8 cellular contexts compared by ENCODE assay signal in genomic region chr1:201020647-201021332, GRCh38. TPM values are rescaled to one million over a fixed set of nuclear protein-coding genes. Genes with fewer than 3 reads are reported as not detected.
DNase-seq lines count a peak whose midpoint lies in the region; ATAC-seq, FAIRE-seq and TF ChIP-seq lines count a peak whose summit lies in the region.

No MANE protein-coding gene starts in this region.

- WGBS in psoas muscle, 3 donors, result 77 to 80% (median 78%) methylated on average over 10 of the region's 10 CpGs

- no peak overlapping the region for H3K4me3 ChIP-seq in SU-DHL-6 (ENCODE audit: insufficient read depth, low read length, poor library complexity, severe bottlenecking)
- no peak overlapping the region for H3K4me3 ChIP-seq in colonic mucosa
- H3K4me3 ChIP-seq in psoas muscle, result no peak overlapping the region

- H3K4me1 Mint-ChIP-seq in neural crest cell, result peaks cover 69% of the 10 kb centered on the region

- peak overlapping the region; percentile 65 for H3K27ac Mint-ChIP-seq in neural crest cell (ENCODE audit: unreplicated experiment)

- peaks cover 25% of the 10 kb centered on the region for H3K4me1 ChIP-seq in colonic mucosa
- peaks cover 20% of the 10 kb centered on the region for H3K4me1 ChIP-seq in psoas muscle

- DNase-seq in AG20443 (ENCODE audit: low spot score) (peak; percentile 32), GM18507 (ENCODE audit: extremely low spot score, insufficient read length, low read depth) (no peak), colonic mucosa (peak; percentile 43), neural crest cell (ENCODE audit: low read depth, low spot score) (no peak), psoas muscle (no peak)

- no peak overlapping the region for H3K4me2 ChIP-seq in SU-DHL-6 (ENCODE audit: low read depth, low read length, poor library complexity, severe bottlenecking)

- H3K27ac ChIP-seq in SU-DHL-6 (ENCODE audit: low read depth, low read length) (peak overlapping the region; percentile 83), colonic mucosa (peak overlapping the region; percentile 76), psoas muscle (no peak overlapping the region)

- H3F3A ChIP-seq in SU-DHL-6 (ENCODE audit: insufficient read depth), result peaks cover 8% of the 10 kb centered on the region

- no peaks in the 10 kb centered on the region for H3K79me2 ChIP-seq in SU-DHL-6 (ENCODE audit: insufficient read depth, low read length)

- H3K9me2 ChIP-seq in SU-DHL-6 (replicated peaks; ENCODE audit: insufficient read depth, low read length), result no peaks in the 10 kb centered on the region

- H3K27me3 Mint-ChIP-seq in neural crest cell (ENCODE audit: low read depth), result peaks cover 7% of the 10 kb centered on the region

- H3K36me3 ChIP-seq in SU-DHL-6 (ENCODE audit: low read length) (no peaks in the 10 kb centered on the region), colonic mucosa (no peaks in the 10 kb centered on the region), psoas muscle (ENCODE audit: insufficient read depth in 1 of 2, low read depth in 1 of 2) (no peaks in the 10 kb centered on the region)

- H4K20me1 ChIP-seq in SU-DHL-6 (ENCODE audit: low read depth, low read length), result no peaks in the 10 kb centered on the region

- H3K36me3 Mint-ChIP-seq in neural crest cell (ENCODE audit: low read depth), result no peaks in the 10 kb centered on the region

- no peak overlapping the region for H2AFZ ChIP-seq in SU-DHL-6 (ENCODE audit: low read depth, low read length, severe bottlenecking)

- intact Hi-C loops in colonic mucosa (cut with DNase I) (no loop called here), psoas muscle (cut with DNase I) (no loop called here)

- H3K9me3 ChIP-seq in SU-DHL-6 (ENCODE audit: insufficient read depth, low read length) (no peaks in the 10 kb centered on the region), colonic mucosa (no peaks in the 10 kb centered on the region), psoas muscle (no peaks in the 10 kb centered on the region)

- ATAC-seq in GM19023 (IDR thresholded peaks at IDR 0.05; ENCODE audit: unreplicated experiment) (no peak), psoas muscle (no peak), GM21381 (IDR thresholded peaks at IDR 0.05; ENCODE audit: unreplicated experiment) (no peak)

- FAIRE-seq in GM18507 (lab: Jason Lieb, UNC), result peak; percentile 45

- H3K9ac ChIP-seq in SU-DHL-6 (ENCODE audit: low read length), result peak overlapping the region; percentile 23; the same call in 1 of the 2 replicates
- H3K9ac ChIP-seq in colonic mucosa (ENCODE audit: low read depth in 2 of 2, low read length in 2 of 2), result peak overlapping the region in 1 of 2 donors; percentile 68

- H3K27me3 ChIP-seq in SU-DHL-6 (ENCODE audit: low read length) (no peaks in the 10 kb centered on the region), colonic mucosa (no peaks in the 10 kb centered on the region), psoas muscle (ENCODE audit: insufficient read depth in 3 of 3, low read length in 2 of 3) (no peaks in the 10 kb centered on the region)

- no peaks in the 10 kb centered on the region for H3K9me3 Mint-ChIP-seq in neural crest cell

- H3K4me3 Mint-ChIP-seq in neural crest cell, result peak overlapping the region; percentile 91

- TF ChIP-seq CTCF in SU-DHL-6 (IDR thresholded peaks at IDR 0.05; ENCODE audit: insufficient read depth, low read length, poor library complexity, severe bottlenecking), result no peak
- TF ChIP-seq CTCF in colonic mucosa (IDR thresholded peaks at IDR 0.05), result no peak
- TF ChIP-seq CTCF in neural crest cell (conservative IDR thresholded peaks at IDR 0.05), result peak; percentile 44
- TF ChIP-seq CTCF in psoas muscle (IDR thresholded peaks at IDR 0.05), result no peak

RNA-seq across cellular contexts. Expression of gene KIF21B, which starts 2.7 kb away (rescaled TPM):
- total RNA-seq in colonic mucosa (10 to 100 TPM in 1 of 2 donors, 1 to 10 TPM in 1; 3.1 to 10.4 TPM), neural crest cell (28.1 and 28.9 TPM in 2 replicates), psoas muscle (under 1 TPM; 0.20 to 0.81 (median 0.41) TPM)
- polyA plus RNA-seq in psoas muscle, result under 1 TPM; 0.04 to 0.10 (median 0.10) TPM

Comparison
In these comparisons a context has a peak if more than half of its experiments do, and no peak if none do; other contexts are left out.
1. DNase-seq: peak in AG20443 (single experiment) and colonic mucosa (single experiment); none in GM18507 (single experiment), neural crest cell (single experiment) and psoas muscle (0 of 2).